Comparison of ENCODE assay signal across 24 cellular contexts in genomic region chr11:70164705-70165104, GRCh38. TPM values are rescaled to one million over a fixed set of nuclear protein-coding genes. Genes with fewer than 3 reads are reported as not detected.
A peak's percentile ranks its signal among the peaks of the same experiment; 100 is the strongest.
DNase-seq lines count a peak whose midpoint lies in the region; TF ChIP-seq lines count a peak whose summit lies in the region.
"Had no signal": no experiment of that assay in that cellular context is flagged by ENCODE, and none has a peak within 500 bp of the region (broad histone marks: within the 10 kb centered on the region; RNA-seq: fewer than 3 reads in every experiment).

No MANE protein-coding gene starts in this region.

- no peak overlapping the region for H3K4me2 ChIP-seq in mesendoderm (ENCODE audit: low read length)
- no peak overlapping the region for H3K4me2 ChIP-seq in osteoblast (ENCODE audit: insufficient read depth, low read length)
- H3K4me2 ChIP-seq: BLaER1 treated with 17β-estradiol and CSF1 and Interleukin-3, amounts not matched to agents 10 nM and 100 nM had no signal

- CTCF ChIA-PET in activated naive CD4-positive, alpha-beta T cell treated with anti-CD3 and anti-CD28 coated beads for 36 hours (lab: Charles Lee), result no interaction called here

- WGBS in mesendoderm (ENCODE audit: extremely low coverage, insufficient coverage, low lambda C conversion rate), result no CpG with 5 or more reads among the region's 10 CpGs

- H3K79me1 ChIP-seq in mesendoderm (ENCODE audit: low read length), result no peaks in the 10 kb centered on the region

- no peaks in the 10 kb centered on the region for H3K4me1 ChIP-seq in mesendoderm (ENCODE audit: control insufficient read depth, low read depth, low read length)
- H3K4me1 ChIP-seq in osteoblast (ENCODE audit: insufficient read depth, low read length), result no peaks in the 10 kb centered on the region

- peak overlapping the region; percentile 15 for H3K56ac ChIP-seq in mesendoderm (ENCODE audit: low read length)

- H3K9ac ChIP-seq in mesendoderm (ENCODE audit: low read length), result no peak overlapping the region
- H3K9ac ChIP-seq: BLaER1 treated with 17β-estradiol and CSF1 and Interleukin-3, amounts not matched to agents 10 nM and 100 nM had no signal

- no peak overlapping the region for H2AK5ac ChIP-seq in mesendoderm (ENCODE audit: low read length)

- peaks cover 26% of the 10 kb centered on the region for H3K27me3 Mint-ChIP-seq in chondrocyte (ENCODE audit: low read depth)
- no peaks in the 10 kb centered on the region for H3K27me3 Mint-ChIP-seq in activated naive CD4-positive, alpha-beta T cell treated with anti-CD3 and anti-CD28 coated beads for 36 hours (ENCODE audit: low read depth)

- H3K27ac ChIP-seq in mesendoderm (ENCODE audit: low read depth, low read length), result no peak overlapping the region
- H3K27ac ChIP-seq in osteoblast (ENCODE audit: low read depth, low read length), result no peak overlapping the region
- H3K27ac ChIP-seq: BLaER1 treated with 17β-estradiol and CSF1 and Interleukin-3, amounts not matched to agents 10 nM and 100 nM; C4-2B had no signal

- H3K4me1 Mint-ChIP-seq in chondrocyte (ENCODE audit: low read depth), result peaks cover 11% of the 10 kb centered on the region
- H3K4me1 Mint-ChIP-seq in activated naive CD4-positive, alpha-beta T cell treated with anti-CD3 and anti-CD28 coated beads for 36 hours (ENCODE audit: low read depth), result no peaks in the 10 kb centered on the region
- H3K4me1 Mint-ChIP-seq: B cell had no signal

- peak overlapping the region; percentile 49 for H3K27ac Mint-ChIP-seq in chondrocyte (ENCODE audit: unreplicated experiment)
- no peak overlapping the region for H3K27ac Mint-ChIP-seq in activated naive CD4-positive, alpha-beta T cell treated with anti-CD3 and anti-CD28 coated beads for 36 hours
- H3K27ac Mint-ChIP-seq: B cell; CD4-positive, alpha-beta T cell; CD8-positive, alpha-beta T cell had no signal

- H4K5ac ChIP-seq in mesendoderm (ENCODE audit: low read length), result no peak overlapping the region

- no peak for TF ChIP-seq CTCF in chondrocyte (IDR thresholded peaks at IDR 0.05)
- no peak for TF ChIP-seq CTCF in osteoblast (IDR thresholded peaks at IDR 0.05; ENCODE audit: extremely low read depth, low read depth, low read length)

- no peak overlapping the region for H3K23ac ChIP-seq in mesendoderm (ENCODE audit: low read length)

- no peaks in the 10 kb centered on the region for H3K9me3 ChIP-seq in osteoblast (ENCODE audit: low read depth, low read length)
- H3K9me3 ChIP-seq: BLaER1 treated with 17β-estradiol and CSF1 and Interleukin-3, amounts not matched to agents 10 nM and 100 nM had no signal

- no peaks in the 10 kb centered on the region for H3K36me3 ChIP-seq in H7 (replicated peaks; ENCODE audit: control insufficient read depth, insufficient read depth, low read length)
- H3K36me3 ChIP-seq in mesendoderm (ENCODE audit: control insufficient read depth, insufficient read depth, low read length), result no peaks in the 10 kb centered on the region
- no peaks in the 10 kb centered on the region for H3K36me3 ChIP-seq in osteoblast (ENCODE audit: insufficient read depth, low read length)
- H3K36me3 ChIP-seq: BLaER1 treated with 17β-estradiol and CSF1 and Interleukin-3, amounts not matched to agents 10 nM and 100 nM had no signal

- no peaks in the 10 kb centered on the region for H3K36me3 Mint-ChIP-seq in chondrocyte (ENCODE audit: low read depth)
- no peaks in the 10 kb centered on the region for H3K36me3 Mint-ChIP-seq in activated naive CD4-positive, alpha-beta T cell treated with anti-CD3 and anti-CD28 coated beads for 36 hours (ENCODE audit: low read depth)
- H3K36me3 Mint-ChIP-seq: CD8-positive, alpha-beta T cell had no signal

- H3K9me3 Mint-ChIP-seq in chondrocyte (ENCODE audit: low read depth), result no peaks in the 10 kb centered on the region
- H3K9me3 Mint-ChIP-seq in activated naive CD4-positive, alpha-beta T cell treated with anti-CD3 and anti-CD28 coated beads for 36 hours, result no peaks in the 10 kb centered on the region
- H3K9me3 Mint-ChIP-seq: CD4-positive, alpha-beta T cell; CD8-positive, alpha-beta T cell had no signal

- no peak overlapping the region for H3K4me3 ChIP-seq in H7 (ENCODE audit: insufficient read depth, low read depth, low read length)
- H3K4me3 ChIP-seq in mesendoderm (ENCODE audit: low read length), result no peak overlapping the region
- H3K4me3 ChIP-seq in osteoblast (ENCODE audit: insufficient read depth, low read length), result no peak overlapping the region
- H3K4me3 ChIP-seq: BLaER1 treated with 17β-estradiol and CSF1 and Interleukin-3, amounts not matched to agents 10 nM and 100 nM; GM12878 had no signal

- H3K27me3 ChIP-seq in H7 (ENCODE audit: control insufficient read depth, insufficient read depth, low read length) (no peaks in the 10 kb centered on the region), mesendoderm (ENCODE audit: insufficient read depth, low read length, poor library complexity) (no peaks in the 10 kb centered on the region), osteoblast (ENCODE audit: insufficient read depth, low read length) (peaks cover 5% of the 10 kb centered on the region)
- H3K27me3 ChIP-seq: BLaER1 treated with 17β-estradiol and CSF1 and Interleukin-3, amounts not matched to agents 10 nM and 100 nM had no signal

- intact Hi-C loops in activated naive CD4-positive, alpha-beta T cell treated with anti-CD3 and anti-CD28 coated beads for 36 hours (cut with micrococcal nuclease), result no loop called here

- H2BK120ac ChIP-seq in mesendoderm (ENCODE audit: low read depth, low read length), result no peak overlapping the region

- H2BK5ac ChIP-seq in mesendoderm (ENCODE audit: low read length), result no peak overlapping the region

- H3K79me2 ChIP-seq in mesendoderm (ENCODE audit: control insufficient read depth, insufficient read depth, low read length) (no peaks in the 10 kb centered on the region), osteoblast (ENCODE audit: insufficient read depth, low read length) (no peaks in the 10 kb centered on the region)

- H3K18ac ChIP-seq in mesendoderm (ENCODE audit: low read length), result no peak overlapping the region

- no peak overlapping the region for H4K8ac ChIP-seq in mesendoderm (ENCODE audit: low read depth, low read length)

- H3K4me3 Mint-ChIP-seq in chondrocyte (ENCODE audit: unreplicated experiment), result no peak overlapping the region
- no peak overlapping the region for H3K4me3 Mint-ChIP-seq in activated naive CD4-positive, alpha-beta T cell treated with anti-CD3 and anti-CD28 coated beads for 36 hours
- H3K4me3 Mint-ChIP-seq: B cell; CD4-positive, alpha-beta T cell; CD8-positive, alpha-beta T cell had no signal

- DNase-seq in H7 (peak; percentile 72), chondrocyte (ENCODE audit: low spot score) (no peak), mesendoderm (no peak), osteoblast (ENCODE audit: insufficient read length, low spot score, missing footprints) (peak; percentile 53), COR-L47 (lab: John Stamatoyannopoulos, UW) (no peak), AG08396 (ENCODE audit: low spot score) (no peak)
- DNase-seq in activated naive CD4-positive, alpha-beta T cell treated with anti-CD3 and anti-CD28 coated beads for 36 hours, result no peak
- no peak for DNase-seq in activated naive CD4-positive, alpha-beta T cell treated with Interleukin-2 at 50 U/mL for 16 hours
- DNase-seq: 8988T; ACHN; AML-193; CD4-positive, alpha-beta T cell; CD8-positive, alpha-beta T cell; DMS 273 treated with DMSO at 0.1 percent for 48 hours; DMS153; DMS53; DMS79; DND-41; EL; GDM1 had no signal

- no peak overlapping the region for H2BK15ac ChIP-seq in mesendoderm (replicated peaks; ENCODE audit: low read depth)

- H2AFZ ChIP-seq in osteoblast (ENCODE audit: low read length), result no peak overlapping the region

- H3K4ac ChIP-seq in mesendoderm (ENCODE audit: low read depth, low read length), result no peak overlapping the region

- no peaks in the 10 kb centered on the region for H4K20me1 ChIP-seq in osteoblast (ENCODE audit: insufficient read depth, low read length)
- H4K20me1 ChIP-seq: BLaER1 treated with 17β-estradiol and CSF1 and Interleukin-3, amounts not matched to agents 10 nM and 100 nM had no signal

RNA-seq across cellular contexts. Expression of gene FADD, which starts 38.4 kb away (rescaled TPM):
- 100 and 101 TPM in 2 replicates for total RNA-seq in H7 (2014; rRNA removed; shearing (Covaris generic))
- total RNA-seq in chondrocyte (23.2 to 26.8 TPM (median 26.2 TPM) in 3 replicates), osteoblast (52.2 and 53.2 TPM in 2 replicates)
- polyA plus RNA-seq in mesendoderm (2013, experiment 1 of 2), result 40.9 TPM
- polyA plus RNA-seq in mesendoderm (2013, experiment 2 of 2), result 40.4 TPM
- 10 to 100 TPM; 23.6 to 24.4 TPM for total RNA-seq in activated naive CD4-positive, alpha-beta T cell treated with anti-CD3 and anti-CD28 coated beads for 36 hours

Comparison
In these comparisons a context has a peak if more than half of its experiments do, and no peak if none do; other contexts are left out.
1. DNase-seq: peak in H7 (single experiment) and osteoblast (single experiment); none in chondrocyte (single experiment), mesendoderm (single experiment), activated naive CD4-positive, alpha-beta T cell treated with anti-CD3 and anti-CD28 coated beads for 36 hours (single experiment), COR-L47 (single experiment), activated naive CD4-positive, alpha-beta T cell treated with Interleukin-2 at 50 U/mL for 16 hours (single experiment) and AG08396 (single experiment).